In the genomic region with DNA sequence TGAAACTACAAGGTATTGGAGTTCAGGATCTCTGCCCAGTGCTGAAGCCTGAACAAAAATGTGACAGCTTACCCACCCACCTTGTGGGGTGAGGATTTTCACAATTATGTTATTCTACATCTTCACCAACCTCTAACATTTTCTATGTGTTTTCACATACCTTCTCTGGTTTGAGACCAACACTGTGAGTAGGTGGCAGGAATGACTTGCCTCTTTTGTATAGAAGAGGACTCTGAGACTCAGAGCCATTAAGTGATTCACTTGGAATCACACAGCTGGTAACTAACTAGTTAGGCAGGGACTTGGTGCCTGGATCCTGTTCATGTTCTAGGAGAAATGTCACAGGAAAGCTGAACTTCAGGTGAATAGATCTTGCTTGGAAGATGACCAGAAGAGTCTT, we compare ENCODE assay signal across 23 cellular contexts.
"Had no signal": no experiment of that assay in that cellular context is flagged by ENCODE, and none has a peak within 500 bp of the region (broad histone marks: within the 10 kb centered on the region; RNA-seq: fewer than 3 reads in every experiment).

No MANE protein-coding gene starts in this region.

- H3K27ac ChIP-seq: coronary artery, epithelial cell of prostate, esophagus muscularis mucosa, gastrocnemius medialis, heart right ventricle, left ventricle myocardium inferior, lower lobe of right lung, neural progenitor cell, right atrium auricular region, sigmoid colon, skin epidermis, suprapubic skin, tibial artery, upper lobe of left lung, uterus had no signal

- H3K4me3 ChIP-seq: coronary artery, esophagus muscularis mucosa, gastrocnemius medialis, heart right ventricle, left ventricle myocardium inferior, lower lobe of right lung, neural progenitor cell, pancreas, right atrium auricular region, sigmoid colon, skin epidermis, suprapubic skin, tibial artery, upper lobe of left lung, uterus had no signal

- H3K4me1 ChIP-seq: gastrocnemius medialis, heart right ventricle, left ventricle myocardium inferior, neural progenitor cell, right atrium auricular region, sigmoid colon, suprapubic skin, tibial artery, uterus had no signal

- H3K9me3 ChIP-seq: esophagus muscularis mucosa, gastrocnemius medialis, heart right ventricle, left ventricle myocardium inferior, lower lobe of right lung, pancreas, right atrium auricular region, sigmoid colon, suprapubic skin, tibial artery, upper lobe of left lung, uterus had no signal

- H3K36me3 ChIP-seq: esophagus muscularis mucosa, gastrocnemius medialis, heart right ventricle, left ventricle myocardium inferior, lower lobe of right lung, neural progenitor cell, pancreas, right atrium auricular region, sigmoid colon, suprapubic skin, tibial artery, upper lobe of left lung, uterus had no signal

- ATAC-seq: gastrocnemius medialis, heart right ventricle, natural killer cell had no signal

- H3K27me3 ChIP-seq: esophagus muscularis mucosa, gastrocnemius medialis, neural progenitor cell, pancreas, right atrium auricular region, sigmoid colon, suprapubic skin, tibial artery, upper lobe of left lung, uterus had no signal

- DNase-seq: effector CD4-positive, alpha-beta T cell; gastrocnemius medialis; heart right ventricle; hypothalamus; left ventricle myocardium inferior; lower lobe of right lung; natural killer cell; nucleus accumbens; sigmoid colon; stimulated activated CD4-positive, alpha-beta T cell treated with anti-CD3 and anti-CD28 coated beads, Interleukin-2, amount 100 ng/mL, for 24 hours; stimulated activated CD4-positive, alpha-beta T cell treated with anti-CD3 and anti-CD28 coated beads, Interleukin-4, amount 100 ng/mL, for 4 hours; stimulated activated naive CD4-positive, alpha-beta T cell; tibial artery; upper lobe of left lung; uterus had no signal
